ENCODE assay signal across 1 cellular context in genomic region chr3:195150194-195151118, GRCh38.
TF ChIP-seq lines count a peak whose summit lies in the region.

No MANE protein-coding gene starts in this region.

TF ChIP-seq in GM12878, 131 proteins besides CTCF, POLR2A, EP300 and RAD21 (continued from another document):
- TF ChIP-seq PRDM15 (CRISPR knock-in tag; IDR thresholded peaks at IDR 0.05) (0 out of 2 replicates have a peak, but pooled peaks have one; percentile 35), STAT3 (IDR thresholded peaks at IDR 0.05; ENCODE audit: low read depth, low read length) (no peak), KDM1A (IDR thresholded peaks at IDR 0.05; ENCODE audit: borderline replicate concordance) (peak; percentile 77; the same call in 1 of the 2 replicates), ZNF384 (IDR thresholded peaks at IDR 0.05; ENCODE audit: borderline replicate concordance, low read depth, low read length) (no peak), SMARCA5 (IDR thresholded peaks at IDR 0.05) (peak; percentile 100), TCF12 (IDR thresholded peaks at IDR 0.05; ENCODE audit: low read depth, low read length) (0 out of 2 replicates have a peak, but pooled peaks have one; percentile 24)
